Comparison of ENCODE assay signal across 14 cellular contexts in genomic region chr3:187072582-187072981, GRCh38.
DNase-seq lines count a peak whose midpoint lies in the region; ATAC-seq and TF ChIP-seq lines count a peak whose summit lies in the region.
"Had no signal": no experiment of that assay in that cellular context is flagged by ENCODE, and none has a peak within 500 bp of the region (broad histone marks: within the 10 kb centered on the region; RNA-seq: fewer than 3 reads in every experiment).

No MANE protein-coding gene starts in this region.

- no peaks in the 10 kb centered on the region for H3K9me3 ChIP-seq in T-helper 17 cell (ENCODE audit: control insufficient read depth, low read length, poor library complexity, severe bottlenecking)
- no peaks in the 10 kb centered on the region for H3K9me3 ChIP-seq in ascending aorta
- H3K9me3 ChIP-seq: Caco-2 had no signal

- POLR2A ChIA-PET in activated CD4-positive, alpha-beta memory T cell treated with anti-CD3 and anti-CD28 coated beads for 36 hours (lab: Charles Lee) = no interaction called here
- POLR2A ChIA-PET in activated CD4-positive, alpha-beta memory T cell treated with anti-CD3 and anti-CD28 coated beads, Interleukin-2, amount 10 ng/mL, durations not matched to agents 7 days and 5 days (lab: Charles Lee) = interaction anchor here (1.6 kb wide), 1 partner anchor 47 kb away, joined by 5 read pairs; no protein-coding TSS in a partner anchor

- H3K36me3 ChIP-seq in ascending aorta = peaks cover 28 to 59% of the 10 kb centered on the region in 2 donors

- TF ChIP-seq CTCF in ascending aorta (IDR thresholded peaks at IDR 0.05) = no peak

- H3K4me3 Mint-ChIP-seq in activated CD4-positive, alpha-beta memory T cell treated with anti-CD3 and anti-CD28 coated beads for 36 hours = no peak overlapping the region
- H3K4me3 Mint-ChIP-seq in activated CD4-positive, alpha-beta memory T cell treated with anti-CD3 and anti-CD28 coated beads, Interleukin-2, amount 10 ng/mL, durations not matched to agents 7 days and 5 days = no peak overlapping the region
- H3K4me3 Mint-ChIP-seq in T-helper 17 cell = no peak overlapping the region
- H3K4me3 Mint-ChIP-seq in naive B cell = peak overlapping the region in 2 of 8 donors; percentile 14 to 37

- H3K4me1 Mint-ChIP-seq in activated CD4-positive, alpha-beta memory T cell treated with anti-CD3 and anti-CD28 coated beads for 36 hours (ENCODE audit: low read depth) = peaks cover 11% of the 10 kb centered on the region
- peaks cover 3% of the 10 kb centered on the region for H3K4me1 Mint-ChIP-seq in activated CD4-positive, alpha-beta memory T cell treated with anti-CD3 and anti-CD28 coated beads, Interleukin-2, amount 10 ng/mL, durations not matched to agents 7 days and 5 days
- H3K4me1 Mint-ChIP-seq in T-helper 17 cell (peaks cover 21% of the 10 kb centered on the region), naive B cell (peaks cover 50 to 70% (median 68%) of the 10 kb centered on the region in 3 donors)

- no peak for DNase-seq in activated CD4-positive, alpha-beta memory T cell treated with anti-CD3 and anti-CD28 coated beads for 36 hours
- no peak for DNase-seq in activated CD4-positive, alpha-beta memory T cell treated with anti-CD3 and anti-CD28 coated beads, Interleukin-2, amount 10 ng/mL, durations not matched to agents 7 days and 5 days
- DNase-seq in Kasumi-1 (lab: John Stamatoyannopoulos, UW) (peak; percentile 40 to 42), T-helper 17 cell (no peak), naive B cell (no peak), ascending aorta (ENCODE audit: low spot score in 2 of 2) (no peak), NCI-H1105 (lab: John Stamatoyannopoulos, UW) (no peak)
- DNase-seq: cerebellar nuclear complex, glutamatergic neuron, NCI-H1048 had no signal

- CTCF ChIA-PET in activated CD4-positive, alpha-beta memory T cell treated with anti-CD3 and anti-CD28 coated beads for 36 hours (lab: Charles Lee) = interaction anchor here (1.2 kb wide), 1 partner anchor 45 kb away, joined by 3 read pairs; no protein-coding TSS in a partner anchor
- CTCF ChIA-PET in activated CD4-positive, alpha-beta memory T cell treated with anti-CD3 and anti-CD28 coated beads, Interleukin-2, amount 10 ng/mL, durations not matched to agents 7 days and 5 days (lab: Charles Lee) = no interaction called here

- ATAC-seq in T-helper 17 cell = peak; percentile 36
- peak; percentile 85 to 89 for ATAC-seq in naive B cell (ENCODE audit: low read depth in 2 of 2)
- ATAC-seq in GM18870 (IDR thresholded peaks at IDR 0.05; ENCODE audit: unreplicated experiment) = no peak
- ATAC-seq: HCT116 had no signal

- no peak overlapping the region for H3K4me3 ChIP-seq in ascending aorta
- H3K4me3 ChIP-seq: thoracic aorta had no signal

- no peaks in the 10 kb centered on the region for H3K9me3 Mint-ChIP-seq in activated CD4-positive, alpha-beta memory T cell treated with anti-CD3 and anti-CD28 coated beads for 36 hours
- no peaks in the 10 kb centered on the region for H3K9me3 Mint-ChIP-seq in activated CD4-positive, alpha-beta memory T cell treated with anti-CD3 and anti-CD28 coated beads, Interleukin-2, amount 10 ng/mL, durations not matched to agents 7 days and 5 days
- peaks cover 0 to 5% (median 0%) of the 10 kb centered on the region in 7 donors for H3K9me3 Mint-ChIP-seq in naive B cell

- peak overlapping the region; percentile 56 for H3K27ac Mint-ChIP-seq in activated CD4-positive, alpha-beta memory T cell treated with anti-CD3 and anti-CD28 coated beads for 36 hours
- H3K27ac Mint-ChIP-seq in activated CD4-positive, alpha-beta memory T cell treated with anti-CD3 and anti-CD28 coated beads, Interleukin-2, amount 10 ng/mL, durations not matched to agents 7 days and 5 days = no peak overlapping the region
- H3K27ac Mint-ChIP-seq in T-helper 17 cell (no peak overlapping the region), naive B cell (peak overlapping the region in 5 of 6 donors; percentile 33 to 91 (median 83))

- no peak overlapping the region for H3K27ac ChIP-seq in ascending aorta
- H3K27ac ChIP-seq: thoracic aorta had no signal

- no peaks in the 10 kb centered on the region for H3K27me3 ChIP-seq in ascending aorta

- no peaks in the 10 kb centered on the region for H3K4me1 ChIP-seq in ascending aorta

- intact Hi-C loops in activated CD4-positive, alpha-beta memory T cell treated with anti-CD3 and anti-CD28 coated beads for 36 hours (cut with micrococcal nuclease) = no loop called here
- intact Hi-C loops in ascending aorta (cut with DNase I) = no loop called here

- peaks cover 69% of the 10 kb centered on the region for H3K36me3 Mint-ChIP-seq in activated CD4-positive, alpha-beta memory T cell treated with anti-CD3 and anti-CD28 coated beads for 36 hours
- H3K36me3 Mint-ChIP-seq in activated CD4-positive, alpha-beta memory T cell treated with anti-CD3 and anti-CD28 coated beads, Interleukin-2, amount 10 ng/mL, durations not matched to agents 7 days and 5 days (ENCODE audit: low read depth) = peaks cover 75% of the 10 kb centered on the region
- H3K36me3 Mint-ChIP-seq in T-helper 17 cell (ENCODE audit: low read depth) = peaks cover 13% of the 10 kb centered on the region
- peaks cover 23 to 57% of the 10 kb centered on the region in 2 donors for H3K36me3 Mint-ChIP-seq in naive B cell

- no peaks in the 10 kb centered on the region for H3K27me3 Mint-ChIP-seq in activated CD4-positive, alpha-beta memory T cell treated with anti-CD3 and anti-CD28 coated beads for 36 hours
- no peaks in the 10 kb centered on the region for H3K27me3 Mint-ChIP-seq in activated CD4-positive, alpha-beta memory T cell treated with anti-CD3 and anti-CD28 coated beads, Interleukin-2, amount 10 ng/mL, durations not matched to agents 7 days and 5 days
- H3K27me3 Mint-ChIP-seq in T-helper 17 cell (no peaks in the 10 kb centered on the region), naive B cell (no peaks in the 10 kb centered on the region)

Comparison
In these comparisons a context has a peak if more than half of its experiments do, and no peak if none do; other contexts are left out.
1. H3K27ac Mint-ChIP-seq: peak in activated CD4-positive, alpha-beta memory T cell treated with anti-CD3 and anti-CD28 coated beads for 36 hours (single experiment) and naive B cell (5 of 6); none in activated CD4-positive, alpha-beta memory T cell treated with anti-CD3 and anti-CD28 coated beads, Interleukin-2, amount 10 ng/mL, durations not matched to agents 7 days and 5 days (single experiment) and T-helper 17 cell (single experiment).
2. DNase-seq: peak in Kasumi-1 (2 of 2); none in activated CD4-positive, alpha-beta memory T cell treated with anti-CD3 and anti-CD28 coated beads for 36 hours (single experiment), activated CD4-positive, alpha-beta memory T cell treated with anti-CD3 and anti-CD28 coated beads, Interleukin-2, amount 10 ng/mL, durations not matched to agents 7 days and 5 days (single experiment), T-helper 17 cell (0 of 3), naive B cell (single experiment), ascending aorta (0 of 2) and NCI-H1105 (single experiment).